In the genomic region with DNA sequence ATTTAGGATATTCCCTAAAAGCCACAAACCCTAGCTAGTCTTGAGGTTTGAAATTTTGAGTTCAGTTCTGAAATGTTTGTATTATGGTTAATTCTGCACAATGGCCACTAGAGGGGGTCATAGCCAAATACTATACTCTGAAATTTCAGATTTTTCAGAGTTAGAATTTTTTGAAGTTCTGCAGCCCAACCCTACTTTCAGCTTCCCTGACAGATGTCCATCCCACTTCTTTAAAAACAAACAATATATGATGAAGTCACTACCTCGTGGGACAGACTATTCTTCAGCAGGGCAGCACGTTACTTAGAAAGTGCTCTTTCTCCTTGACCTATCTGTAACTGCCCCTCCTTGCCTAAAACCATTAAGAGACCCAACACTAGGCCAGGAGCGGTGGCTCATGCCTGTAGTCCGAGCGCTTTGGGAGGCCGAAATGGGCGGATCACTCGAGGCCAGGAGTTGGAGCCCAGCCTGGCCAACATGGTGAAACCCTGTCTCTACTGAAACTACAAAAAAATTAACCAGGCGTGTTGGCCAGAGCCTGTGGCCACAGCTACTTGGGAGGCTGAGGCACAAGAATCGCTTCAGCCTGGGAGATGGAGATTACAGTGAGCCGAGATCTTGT, we compare ENCODE assay signal across 9 cellular contexts. TPM values are rescaled to one million over a fixed set of nuclear protein-coding genes. Genes with fewer than 3 reads are reported as not detected.
DNase-seq lines count a peak whose midpoint lies in the region; ATAC-seq and TF ChIP-seq lines count a peak whose summit lies in the region.
"Had no signal": no experiment of that assay in that cellular context is flagged by ENCODE, and none has a peak within 500 bp of the region (broad histone marks: within the 10 kb centered on the region; RNA-seq: fewer than 3 reads in every experiment).

No MANE protein-coding gene starts in this region.

- H3K56ac ChIP-seq in mesendoderm (ENCODE audit: low read length) = no peak overlapping the region

- no peak overlapping the region for H2BK5ac ChIP-seq in mesendoderm (ENCODE audit: low read length)

- peaks cover 3% of the 10 kb centered on the region for H3K27me3 Mint-ChIP-seq in HFFc6 (ENCODE audit: insufficient read depth)
- H3K27me3 Mint-ChIP-seq in dendritic cell treated with granulocyte-macrophage colony-stimulating factor and Interleukin-4, amounts not matched to agents 40 ng/mL and 50 ng/mL, for 4 days = no peaks in the 10 kb centered on the region

- TF ChIP-seq CTCF in HFFc6 (IDR thresholded peaks at IDR 0.05) (peak; percentile 94), OCI-LY7 (conservative IDR thresholded peaks at IDR 0.05; ENCODE audit: low read length) (peak; percentile 96)

- 0 out of 2 replicates have a peak overlapping the region, but pooled peaks have one; percentile 23 for H3K4me3 Mint-ChIP-seq in HFFc6
- H3K4me3 Mint-ChIP-seq in dendritic cell treated with granulocyte-macrophage colony-stimulating factor and Interleukin-4, amounts not matched to agents 40 ng/mL and 50 ng/mL, for 4 days = no peak overlapping the region
- H3K4me3 Mint-ChIP-seq: T-helper 1 cell treated with Interleukin-12 subunit alpha and Interleukin-12 subunit beta and Interleukin-4 antibody, amounts not matched to agents 30 μg/mL and 1 μg/mL, for 36 hours had no signal

- H4K8ac ChIP-seq in mesendoderm (ENCODE audit: low read depth, low read length) = no peak overlapping the region

- H3K4me2 ChIP-seq in OCI-LY7 (ENCODE audit: low read length) (no peak overlapping the region), mesendoderm (ENCODE audit: low read length) (no peak overlapping the region)

- peaks cover 28% of the 10 kb centered on the region for H3K4me1 Mint-ChIP-seq in HFFc6 (ENCODE audit: low read depth)
- H3K4me1 Mint-ChIP-seq in dendritic cell treated with granulocyte-macrophage colony-stimulating factor and Interleukin-4, amounts not matched to agents 40 ng/mL and 50 ng/mL, for 4 days (ENCODE audit: low read depth) = peaks cover 22% of the 10 kb centered on the region

- no peak overlapping the region for H4K5ac ChIP-seq in mesendoderm (ENCODE audit: low read length)

- no peaks in the 10 kb centered on the region for H3K9me3 ChIP-seq in OCI-LY7 (ENCODE audit: low read length)
- H3K9me3 ChIP-seq in effector memory CD4-positive, alpha-beta T cell (ENCODE audit: control insufficient read depth, low read length) = no peaks in the 10 kb centered on the region

- no peak overlapping the region for H3K9ac ChIP-seq in mesendoderm (ENCODE audit: low read length)

- no peaks in the 10 kb centered on the region for H3K9me3 Mint-ChIP-seq in HFFc6
- no peaks in the 10 kb centered on the region for H3K9me3 Mint-ChIP-seq in dendritic cell treated with granulocyte-macrophage colony-stimulating factor and Interleukin-4, amounts not matched to agents 40 ng/mL and 50 ng/mL, for 4 days
- H3K9me3 Mint-ChIP-seq: T-helper 1 cell treated with Interleukin-12 subunit alpha and Interleukin-12 subunit beta and Interleukin-4 antibody, amounts not matched to agents 30 μg/mL and 1 μg/mL, for 36 hours had no signal

- no peak overlapping the region for H3K23ac ChIP-seq in mesendoderm (ENCODE audit: low read length)

- CTCF ChIA-PET in OCI-LY7 (lab: Charles Lee; ENCODE audit: unreplicated experiment) = interaction anchor here (0.8 kb wide), 1 partner anchor 32 kb away, joined by 5 read pairs; no protein-coding TSS in a partner anchor

- no peaks in the 10 kb centered on the region for H4K20me1 ChIP-seq in OCI-LY7 (ENCODE audit: insufficient read depth, low read length)

- H2BK120ac ChIP-seq in mesendoderm (ENCODE audit: low read depth, low read length) = no peak overlapping the region

- no peaks in the 10 kb centered on the region for H3K79me1 ChIP-seq in mesendoderm (ENCODE audit: low read length)

- no peak overlapping the region for H3K27ac ChIP-seq in OCI-LY7 (ENCODE audit: low read depth, low read length, poor library complexity, severe bottlenecking)
- no peak overlapping the region for H3K27ac ChIP-seq in mesendoderm (ENCODE audit: low read depth, low read length)
- H3K27ac ChIP-seq in effector memory CD4-positive, alpha-beta T cell (ENCODE audit: insufficient read depth, low read length, poor library complexity, severe bottlenecking) = no peak overlapping the region

- intact Hi-C loops in OCI-LY7 (cut with micrococcal nuclease; ENCODE audit: unreplicated experiment) = loop anchor here (1.0 to 5.0 kb wide), 2 partner anchors 84 to 291 kb away; no protein-coding TSS in a partner anchor
- intact Hi-C loops in dendritic cell treated with granulocyte-macrophage colony-stimulating factor and Interleukin-4, amounts not matched to agents 40 ng/mL and 50 ng/mL, for 4 days (cut with micrococcal nuclease) = loop anchor here (1.0 kb wide), 1 partner anchor 290 kb away; no protein-coding TSS in a partner anchor

- no peaks in the 10 kb centered on the region for H3K27me3 ChIP-seq in mesendoderm (ENCODE audit: insufficient read depth, low read length, poor library complexity)
- H3K27me3 ChIP-seq in effector memory CD4-positive, alpha-beta T cell (replicated peaks; ENCODE audit: control insufficient read depth, insufficient read depth, low read length, poor library complexity, severe bottlenecking) = no peaks in the 10 kb centered on the region

- H3K36me3 ChIP-seq in OCI-LY7 (ENCODE audit: insufficient read depth, low read length) = no peaks in the 10 kb centered on the region
- H3K36me3 ChIP-seq in mesendoderm (ENCODE audit: control insufficient read depth, insufficient read depth, low read length) = no peaks in the 10 kb centered on the region
- no peaks in the 10 kb centered on the region for H3K36me3 ChIP-seq in effector memory CD4-positive, alpha-beta T cell (ENCODE audit: control insufficient read depth, insufficient read depth, low read length)

- H2AFZ ChIP-seq in OCI-LY7 (ENCODE audit: low read length) = no peak overlapping the region

- POLR2A ChIA-PET in OCI-LY7 (lab: Charles Lee) = interaction anchor here (0.6 kb wide), 1 partner anchor 56 kb away, joined by 6 read pairs; no protein-coding TSS in a partner anchor

- no peak overlapping the region for H3K27ac Mint-ChIP-seq in HFFc6
- H3K27ac Mint-ChIP-seq in dendritic cell treated with granulocyte-macrophage colony-stimulating factor and Interleukin-4, amounts not matched to agents 40 ng/mL and 50 ng/mL, for 4 days = peak overlapping the region; percentile 80
- H3K27ac Mint-ChIP-seq: T-helper 1 cell treated with Interleukin-12 subunit alpha and Interleukin-12 subunit beta and Interleukin-4 antibody, amounts not matched to agents 30 μg/mL and 1 μg/mL, for 36 hours had no signal

- DNase-seq in DMS79 treated with DMSO at 0.1 percent for 48 hours (lab: John Stamatoyannopoulos, UW) (peak; percentile 12), HFFc6 (peak; percentile 15), OCI-LY7 (ENCODE audit: low spot score) (peak; percentile 68), mesendoderm (peak; percentile 25)
- DNase-seq in effector memory CD4-positive, alpha-beta T cell = no peak

- BruUV-seq in OCI-LY7 (replicated peaks; lab: Mats Ljungman, UMichigan) = no TSS peak

- H3K18ac ChIP-seq in mesendoderm (ENCODE audit: low read length) = no peak overlapping the region

- no peak overlapping the region for H3K4ac ChIP-seq in mesendoderm (ENCODE audit: low read depth, low read length)

- H3K4me3 ChIP-seq in OCI-LY7 (ENCODE audit: low read depth, low read length, poor library complexity, severe bottlenecking) (no peak overlapping the region), mesendoderm (ENCODE audit: low read length) (no peak overlapping the region)
- no peak overlapping the region for H3K4me3 ChIP-seq in effector memory CD4-positive, alpha-beta T cell (ENCODE audit: insufficient read depth, low read depth, low read length, poor library complexity, severe bottlenecking)

- H2BK15ac ChIP-seq in mesendoderm (replicated peaks; ENCODE audit: low read depth) = no peak overlapping the region

- H3K79me2 ChIP-seq in OCI-LY7 (ENCODE audit: insufficient read depth, low read depth, low read length) (no peaks in the 10 kb centered on the region), mesendoderm (ENCODE audit: control insufficient read depth, insufficient read depth, low read length) (no peaks in the 10 kb centered on the region)

- no peaks in the 10 kb centered on the region for H3K4me1 ChIP-seq in OCI-LY7 (ENCODE audit: insufficient read depth, low read length, poor library complexity, severe bottlenecking)
- H3K4me1 ChIP-seq in mesendoderm (ENCODE audit: control insufficient read depth, low read depth, low read length) = no peaks in the 10 kb centered on the region
- H3K4me1 ChIP-seq in effector memory CD4-positive, alpha-beta T cell (ENCODE audit: control insufficient read depth, insufficient read depth, low read length, poor library complexity, severe bottlenecking) = no peaks in the 10 kb centered on the region

- no peaks in the 10 kb centered on the region for H3K9me2 ChIP-seq in OCI-LY7 (ENCODE audit: insufficient read depth, low read length)

- WGBS in mesendoderm (ENCODE audit: extremely low coverage, insufficient coverage, low lambda C conversion rate) = no CpG with 5 or more reads among the region's 11 CpGs

- no peaks in the 10 kb centered on the region for H3K36me3 Mint-ChIP-seq in HFFc6 (ENCODE audit: low read depth)
- H3K36me3 Mint-ChIP-seq in dendritic cell treated with granulocyte-macrophage colony-stimulating factor and Interleukin-4, amounts not matched to agents 40 ng/mL and 50 ng/mL, for 4 days (ENCODE audit: low read depth) = no peaks in the 10 kb centered on the region

- H2AK5ac ChIP-seq in mesendoderm (ENCODE audit: low read length) = no peak overlapping the region

- no peak for ATAC-seq in HG02610 (IDR thresholded peaks at IDR 0.05; ENCODE audit: unreplicated experiment)
- ATAC-seq in GM21619 (IDR thresholded peaks at IDR 0.05; ENCODE audit: unreplicated experiment) = no peak

RNA-seq across cellular contexts. Expression of gene PAPOLG, which starts 48.2 kb away (rescaled TPM):
- total RNA-seq in HFFc6 (2021; fragmentation: NEBNext Ultra II Directional; extraction: Animal tissue kit (Norgen Biotek cat#: 25700)) = 10 to 100 TPM in 1 of 6 experiments, 1 to 10 TPM in 5; 6.6 to 10.0 (median 8.6) TPM
- total RNA-seq in OCI-LY7 (2014; rRNA removed; shearing (Covaris generic)) = 9.6 and 15.0 TPM in 2 replicates
- 14.6 and 21.9 TPM in 2 replicates for total RNA-seq in OCI-LY7 (2022)
- polyA plus RNA-seq in mesendoderm (2013, experiment 1 of 2) = 10.3 TPM
- polyA plus RNA-seq in mesendoderm (2013, experiment 2 of 2) = 10.4 TPM

Comparison
In these comparisons a context has a peak if more than half of its experiments do, and no peak if none do; other contexts are left out.
1. DNase-seq: peak in DMS79 treated with DMSO at 0.1 percent for 48 hours (single experiment), HFFc6 (single experiment), OCI-LY7 (single experiment) and mesendoderm (single experiment); none in effector memory CD4-positive, alpha-beta T cell (0 of 3).